13 cellular contexts compared by ENCODE assay signal in genomic region chr9:14097666-14098065, GRCh38.
A peak's percentile ranks its signal among the peaks of the same experiment; 100 is the strongest.
DNase-seq lines count a peak whose midpoint lies in the region; ATAC-seq and TF ChIP-seq lines count a peak whose summit lies in the region.
"Had no signal": no experiment of that assay in that cellular context is flagged by ENCODE, and none has a peak within 500 bp of the region (broad histone marks: within the 10 kb centered on the region; RNA-seq: fewer than 3 reads in every experiment).

No MANE protein-coding gene starts in this region.

- TF ChIP-seq CTCF in LNCaP clone FGC (IDR thresholded peaks at IDR 0.05; ENCODE audit: control insufficient read depth, extremely low read depth, insufficient read depth) = no peak
- TF ChIP-seq CTCF in brain (conservative IDR thresholded peaks at IDR 0.05) = no peak
- TF ChIP-seq CTCF in nephron (IDR thresholded peaks at IDR 0.05; ENCODE audit: unreplicated experiment in 3 of 3) = no peak
- no peak for TF ChIP-seq CTCF in thoracic aorta (IDR thresholded peaks at IDR 0.05)

- DNase-seq in LNCaP clone FGC (ENCODE audit: low read depth) = no peak
- DNase-seq in thoracic aorta (ENCODE audit: low spot score) = no peak
- no peak for DNase-seq in stimulated activated CD4-positive, alpha-beta T cell treated with anti-CD3 and anti-CD28 coated beads, Interleukin-2, amount 100 ng/mL, for 48 hours
- DNase-seq: activated CD4-positive, alpha-beta T cell treated with anti-CD3 and anti-CD28 coated beads, Interleukin-2, amount 50 U/mL, for 48 hours; activated naive CD8-positive, alpha-beta T cell treated with anti-CD3 and anti-CD28 coated beads, Interleukin-2, amount 50 U/mL, for 24 hours; NCI-H1694 treated with DMSO at 0.1 percent for 48 hours; stimulated activated CD4-positive, alpha-beta T cell treated with anti-CD3 and anti-CD28 coated beads, Interleukin-15, amount 100 ng/mL, for 24 hours had no signal

- ATAC-seq in thoracic aorta (ENCODE audit: insufficient number of reproducible peaks, low FRiP score, low read depth) (no peak), HG03025 (IDR thresholded peaks at IDR 0.05; ENCODE audit: low FRiP score, unreplicated experiment) (no peak), GM18858 (IDR thresholded peaks at IDR 0.05; ENCODE audit: unreplicated experiment) (no peak)
- ATAC-seq: activated naive CD8-positive, alpha-beta T cell treated with anti-CD3 and anti-CD28 coated beads, Interleukin-2, amount 50 U/mL, for 24 hours had no signal

- H3K27me3 Mint-ChIP-seq in brain (no peaks in the 10 kb centered on the region), nephron (ENCODE audit: low read depth) (no peaks in the 10 kb centered on the region)
- H3K27me3 Mint-ChIP-seq: activated naive CD8-positive, alpha-beta T cell treated with anti-CD3 and anti-CD28 coated beads, Interleukin-2, amount 50 U/mL, for 24 hours had no signal

- no peaks in the 10 kb centered on the region for H3K36me3 ChIP-seq in thoracic aorta

- H3K4me1 ChIP-seq in thoracic aorta (ENCODE audit: control insufficient read depth in 1 of 2, low read depth in 2 of 2) = peaks cover 49 to 71% of the 10 kb centered on the region in 2 donors

- H3K4me1 Mint-ChIP-seq in brain (peaks cover 76% of the 10 kb centered on the region), nephron (peaks cover 80% of the 10 kb centered on the region)
- H3K4me1 Mint-ChIP-seq: activated naive CD8-positive, alpha-beta T cell treated with anti-CD3 and anti-CD28 coated beads, Interleukin-2, amount 50 U/mL, for 24 hours had no signal

- H3K4me3 Mint-ChIP-seq in brain = peak overlapping the region in 2 of 5 experiments; percentile 28 to 75
- peak overlapping the region; percentile 53 to 69 (median 53) for H3K4me3 Mint-ChIP-seq in nephron
- H3K4me3 Mint-ChIP-seq: activated naive CD8-positive, alpha-beta T cell treated with anti-CD3 and anti-CD28 coated beads, Interleukin-2, amount 50 U/mL, for 24 hours; activated T-helper 1 cell treated with anti-CD3 and anti-CD28 coated beads, Interleukin-12 subunit alpha, Interleukin-12 subunit beta, Interleukin-2, Interleukin-4 antibody, amounts not matched to agents 30 ng/mL and 10 ng/mL and 1 ng/mL, durations not matched to agents 14 hours and 24 hours and 36 hours had no signal

- H3K9me3 Mint-ChIP-seq in brain (no peaks in the 10 kb centered on the region), nephron (no peaks in the 10 kb centered on the region)
- H3K9me3 Mint-ChIP-seq: activated T-helper 1 cell treated with anti-CD3 and anti-CD28 coated beads, Interleukin-12 subunit alpha, Interleukin-12 subunit beta, Interleukin-2, Interleukin-4 antibody, amounts not matched to agents 30 ng/mL and 10 ng/mL and 1 ng/mL, durations not matched to agents 14 hours and 24 hours and 36 hours had no signal

- H3K36me3 Mint-ChIP-seq in brain (peaks cover 20% of the 10 kb centered on the region), nephron (ENCODE audit: low read depth) (peaks cover 25% of the 10 kb centered on the region)

- H3K27ac ChIP-seq in thoracic aorta = peak overlapping the region; percentile 62 to 78
- H3K27ac ChIP-seq: C4-2B had no signal

- no peaks in the 10 kb centered on the region for H3K9me3 ChIP-seq in thoracic aorta

- H3K27ac Mint-ChIP-seq in brain (peak overlapping the region; percentile 8 to 96 (median 71)), nephron (peak overlapping the region; percentile 98 to 100 (median 99))
- H3K27ac Mint-ChIP-seq: activated naive CD8-positive, alpha-beta T cell treated with anti-CD3 and anti-CD28 coated beads, Interleukin-2, amount 50 U/mL, for 24 hours; activated T-helper 1 cell treated with anti-CD3 and anti-CD28 coated beads, Interleukin-12 subunit alpha, Interleukin-12 subunit beta, Interleukin-2, Interleukin-4 antibody, amounts not matched to agents 30 ng/mL and 10 ng/mL and 1 ng/mL, durations not matched to agents 14 hours and 24 hours and 36 hours had no signal

- H3K27me3 ChIP-seq in thoracic aorta (replicated peaks; ENCODE audit: insufficient read depth) = no peaks in the 10 kb centered on the region

- H3K4me3 ChIP-seq in LNCaP clone FGC (ENCODE audit: low read depth, low read length) (0 out of 2 replicates have a peak overlapping the region, but pooled peaks have one; percentile 5), thoracic aorta (peak overlapping the region; percentile 60)
